ENCODE assay signal across 8 cellular contexts in the genomic region with DNA sequence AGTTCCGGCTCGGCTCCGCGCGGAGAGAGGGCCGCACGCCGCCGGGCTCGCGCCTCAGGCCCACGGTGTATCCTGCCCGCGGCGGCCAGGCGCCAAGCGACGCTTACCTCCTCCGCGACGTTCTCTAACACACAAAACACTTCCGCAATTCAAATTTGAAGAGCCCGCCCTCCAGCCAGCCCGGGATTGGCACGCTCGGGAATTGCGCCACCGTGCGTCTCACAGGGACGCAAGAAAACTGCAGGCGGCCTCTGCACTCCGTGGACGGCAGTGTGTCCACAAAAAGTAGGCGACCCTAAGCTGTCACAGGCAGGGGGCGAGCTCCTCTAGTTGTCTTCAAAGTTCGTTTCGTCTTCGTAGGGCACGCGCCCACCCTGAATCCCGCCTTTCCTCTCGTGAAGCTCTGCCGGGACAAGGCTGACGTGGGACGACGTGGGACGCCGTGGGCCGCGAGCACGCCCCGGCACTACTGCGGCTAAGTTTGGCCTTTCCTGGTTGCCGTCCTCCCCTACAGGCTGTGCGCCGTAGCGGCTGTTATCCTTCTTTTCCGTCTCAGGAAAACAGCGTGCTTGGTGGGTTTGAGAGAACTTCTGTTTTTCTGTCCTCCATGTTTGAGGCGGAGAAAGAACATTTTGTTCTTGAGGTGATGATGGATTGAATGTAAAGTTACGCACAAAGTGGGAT. TPM values are rescaled to one million over a fixed set of nuclear protein-coding genes. Genes with fewer than 3 reads are reported as not detected.
A peak's percentile ranks its signal among the peaks of the same experiment; 100 is the strongest.
DNase-seq lines count a peak whose midpoint lies in the region; ATAC-seq and TF ChIP-seq lines count a peak whose summit lies in the region.

A gene (minus strand): TSS at position 133 of the 684 bp plus-strand sequence. CDS start 5,916 bp downstream, outside the sequence.

- no peaks in the 10 kb centered on the region for H3K36me3 ChIP-seq in left ventricle myocardium inferior

- H3K27ac ChIP-seq in left ventricle myocardium inferior (replicated peaks) = peak within 1 kb of the TSS; percentile 99

- peak; percentile 78 for ATAC-seq in HG02885 (IDR thresholded peaks at IDR 0.05; ENCODE audit: poor library complexity, unreplicated experiment)

- intact Hi-C loops in left ventricle myocardium inferior (cut with micrococcal nuclease) = loop anchor here (10.0 kb wide), 1 partner anchor 358 kb away; a partner anchor contains a TSS

- peaks cover 6% of the 10 kb centered on the region for H3K36me3 Mint-ChIP-seq in T-helper 1 cell treated with Interleukin-12 subunit alpha and Interleukin-12 subunit beta and Interleukin-4 antibody, amounts not matched to agents 30 μg/mL and 1 μg/mL, for 36 hours (ENCODE audit: low read depth)
- H3K36me3 Mint-ChIP-seq in progenitor cell of endocrine pancreas (ENCODE audit: insufficient read depth) = no peaks in the 10 kb centered on the region

- TF ChIP-seq POLR2A in GM15510 (IDR thresholded peaks at IDR 0.05; ENCODE audit: borderline replicate concordance, extremely low read depth, insufficient read length) = peak; percentile 86

- H3K9me3 ChIP-seq in left ventricle myocardium inferior (replicated peaks) = peaks cover 12% of the 10 kb centered on the region

- H3K27ac Mint-ChIP-seq in T-helper 1 cell treated with Interleukin-12 subunit alpha and Interleukin-12 subunit beta and Interleukin-4 antibody, amounts not matched to agents 30 μg/mL and 1 μg/mL, for 36 hours = peak within 1 kb of the TSS; percentile 98
- peak within 1 kb of the TSS; percentile 98 for H3K27ac Mint-ChIP-seq in progenitor cell of endocrine pancreas

- no peaks in the 10 kb centered on the region for H3K27me3 ChIP-seq in left ventricle myocardium inferior (ENCODE audit: low read depth)

- H3K4me3 ChIP-seq in left ventricle myocardium inferior = peak within 1 kb of the TSS; percentile 95

- TF ChIP-seq CTCF in left ventricle myocardium inferior (IDR thresholded peaks at IDR 0.05; ENCODE audit: borderline replicate concordance) = peak; percentile 88
- TF ChIP-seq CTCF in progenitor cell of endocrine pancreas (IDR thresholded peaks at IDR 0.05; ENCODE audit: unreplicated experiment) = peak; percentile 86

- H3K9me3 Mint-ChIP-seq in T-helper 1 cell treated with Interleukin-12 subunit alpha and Interleukin-12 subunit beta and Interleukin-4 antibody, amounts not matched to agents 30 μg/mL and 1 μg/mL, for 36 hours = peaks cover 16% of the 10 kb centered on the region
- peaks cover 12% of the 10 kb centered on the region for H3K9me3 Mint-ChIP-seq in progenitor cell of endocrine pancreas (ENCODE audit: low read depth)

- peaks cover 4% of the 10 kb centered on the region for H3K27me3 Mint-ChIP-seq in T-helper 1 cell treated with Interleukin-12 subunit alpha and Interleukin-12 subunit beta and Interleukin-4 antibody, amounts not matched to agents 30 μg/mL and 1 μg/mL, for 36 hours (ENCODE audit: low read depth)
- no peaks in the 10 kb centered on the region for H3K27me3 Mint-ChIP-seq in progenitor cell of endocrine pancreas

- peak within 1 kb of the TSS; percentile 95 for H3K4me3 Mint-ChIP-seq in T-helper 1 cell treated with Interleukin-12 subunit alpha and Interleukin-12 subunit beta and Interleukin-4 antibody, amounts not matched to agents 30 μg/mL and 1 μg/mL, for 36 hours
- peak within 1 kb of the TSS; percentile 92 for H3K4me3 Mint-ChIP-seq in progenitor cell of endocrine pancreas (ENCODE audit: low read depth)

- H3K4me1 ChIP-seq in left ventricle myocardium inferior = peaks cover 50% of the 10 kb centered on the region

- peak; percentile 86 for DNase-seq in NCI-H1694 (lab: John Stamatoyannopoulos, UW)
- peak; percentile 89 for DNase-seq in amniotic stem cell (lab: John Stamatoyannopoulos, UW)
- DNase-seq in left ventricle myocardium inferior = peak; percentile 94
- DNase-seq in progenitor cell of endocrine pancreas (ENCODE audit: low spot score, unreplicated experiment) = peak; percentile 91
- DNase-seq in ureter (ENCODE audit: low spot score) = peak; percentile 96

- peaks cover 15% of the 10 kb centered on the region for H3K4me1 Mint-ChIP-seq in T-helper 1 cell treated with Interleukin-12 subunit alpha and Interleukin-12 subunit beta and Interleukin-4 antibody, amounts not matched to agents 30 μg/mL and 1 μg/mL, for 36 hours (ENCODE audit: low read depth)
- H3K4me1 Mint-ChIP-seq in progenitor cell of endocrine pancreas (ENCODE audit: low read depth) = peaks cover 8% of the 10 kb centered on the region

RNA-seq across cellular contexts. Expression of the gene that starts here (rescaled TPM):
- total RNA-seq in left ventricle myocardium inferior (6.9 TPM), progenitor cell of endocrine pancreas (39.7 and 40.4 TPM in 2 replicates), ureter (26.1 TPM)

Comparison
In these comparisons a context has a peak if more than half of its experiments do, and no peak if none do; other contexts are left out.
1. Peak in every context shown above with its lines: DNase-seq, ATAC-seq, H3K4me3 ChIP-seq and H3K27ac ChIP-seq.